In genomic region chr1:242187816-242188215, GRCh38 we compare ENCODE assay signal across 18 cellular contexts.
DNase-seq lines count a peak whose midpoint lies in the region; ATAC-seq and TF ChIP-seq lines count a peak whose summit lies in the region.
"Had no signal": no experiment of that assay in that cellular context is flagged by ENCODE, and none has a peak within 500 bp of the region (broad histone marks: within the 10 kb centered on the region; RNA-seq: fewer than 3 reads in every experiment).

No MANE protein-coding gene starts in this region.

- peak; percentile 90 for ATAC-seq in GM18907 (IDR thresholded peaks at IDR 0.05; ENCODE audit: unreplicated experiment)
- ATAC-seq in GM21529 (IDR thresholded peaks at IDR 0.05; ENCODE audit: unreplicated experiment), result peak; percentile 79
- ATAC-seq in HG03108 (IDR thresholded peaks at IDR 0.05; ENCODE audit: unreplicated experiment), result peak; percentile 87
- no peak for ATAC-seq in SK-N-SH treated with all-trans-retinoic acid at 6 μM for 48 hours
- ATAC-seq in gastroesophageal sphincter, result no peak
- ATAC-seq: activated T-helper 17 cell treated with anti-CD3 and anti-CD28 coated beads, Interleukin-2, amount 50 U/mL, for 72 hours; heart right ventricle; left cardiac atrium; PC-3 had no signal

- no peaks in the 10 kb centered on the region for H3K9me3 ChIP-seq in thyroid gland
- no peaks in the 10 kb centered on the region for H3K9me3 ChIP-seq in gastroesophageal sphincter
- H3K9me3 ChIP-seq: BLaER1, heart right ventricle, stomach had no signal

- no peak for TF ChIP-seq EP300 in gastroesophageal sphincter (IDR thresholded peaks at IDR 0.05)

- H3K27me3 ChIP-seq in thyroid gland (no peaks in the 10 kb centered on the region), gastroesophageal sphincter (no peaks in the 10 kb centered on the region), brain microvascular endothelial cell (replicated peaks) (no peaks in the 10 kb centered on the region)
- H3K27me3 ChIP-seq: BLaER1, stomach had no signal

- H3K27ac ChIP-seq in thyroid gland, result no peak overlapping the region
- H3K27ac ChIP-seq in gastroesophageal sphincter, result no peak overlapping the region
- no peak overlapping the region for H3K27ac ChIP-seq in brain microvascular endothelial cell
- H3K27ac ChIP-seq: BLaER1, heart right ventricle, stomach had no signal

- H3K4me1 ChIP-seq in thyroid gland, result no peaks in the 10 kb centered on the region
- H3K4me1 ChIP-seq in gastroesophageal sphincter, result no peaks in the 10 kb centered on the region
- H3K4me1 ChIP-seq: heart right ventricle, stomach had no signal

- DNase-seq in NOMO-1 (lab: John Stamatoyannopoulos, UW; ENCODE audit: unreplicated experiment in 2 of 2) (peak; percentile 48 to 64), thyroid gland (no peak), brain microvascular endothelial cell (no peak)
- DNase-seq: activated CD4-positive, alpha-beta T cell treated with anti-CD3 and anti-CD28 coated beads, Interleukin-2, amount 50 U/mL, for 1 hour; heart right ventricle; Karpas-422; left cardiac atrium; NCI-H2171; PC-3; stomach; T-helper 1 cell had no signal

- 77 to 78% methylated on average over 5 of the region's 5 CpGs for WGBS in thyroid gland, 2 donors
- WGBS in gastroesophageal sphincter (ENCODE audit: low coverage in 1 of 2), 2 donors, result 79 to 83% methylated on average over 5 of the region's 5 CpGs

- in situ Hi-C loops in brain microvascular endothelial cell (cut with HindIII; ENCODE audit: low pct_ligation_motif_present, low sequenced_read_pairs), result no loop called here

- no peak for TF ChIP-seq POLR2A in thyroid gland (IDR thresholded peaks at IDR 0.05)
- no peak for TF ChIP-seq POLR2A in gastroesophageal sphincter (IDR thresholded peaks at IDR 0.05)

- H3K36me3 ChIP-seq in thyroid gland (no peaks in the 10 kb centered on the region), gastroesophageal sphincter (no peaks in the 10 kb centered on the region), brain microvascular endothelial cell (replicated peaks) (no peaks in the 10 kb centered on the region)
- H3K36me3 ChIP-seq: BLaER1, heart right ventricle, stomach had no signal

- no peak overlapping the region for H3K4me3 ChIP-seq in thyroid gland (replicated peaks in 1 of 3)
- no peak overlapping the region for H3K4me3 ChIP-seq in gastroesophageal sphincter
- H3K4me3 ChIP-seq in brain microvascular endothelial cell (ENCODE audit: low read depth, low read length), result no peak overlapping the region
- H3K4me3 ChIP-seq: BLaER1, heart right ventricle, stomach had no signal

- TF ChIP-seq CTCF in thyroid gland (IDR thresholded peaks at IDR 0.05) (no peak), gastroesophageal sphincter (IDR thresholded peaks at IDR 0.05) (no peak), brain microvascular endothelial cell (IDR thresholded peaks at IDR 0.05; ENCODE audit: low read depth, low read length, missing control alignments) (no peak)

- intact Hi-C loops in thyroid gland (cut with DNase I), result no loop called here

TF ChIP-seq in SK-N-SH treated with all-trans-retinoic acid at 6 μM for 48 hours, 23 proteins besides CTCF, POLR2A, EP300 and RAD21:
- no peak for TF ChIP-seq ARNTL (CRISPR knock-in tag; IDR thresholded peaks at IDR 0.05; ENCODE audit: borderline replicate concordance, low read depth)
- TF ChIP-seq POU6F1 (CRISPR knock-in tag; IDR thresholded peaks at IDR 0.05; ENCODE audit: borderline replicate concordance, low read depth), result no peak
- TF ChIP-seq ZNF70 (CRISPR knock-in tag; IDR thresholded peaks at IDR 0.05), result no peak
- TF ChIP-seq CSDC2 (CRISPR knock-in tag; IDR thresholded peaks at IDR 0.05), result no peak
- no peak for TF ChIP-seq ZFP3 (CRISPR knock-in tag; IDR thresholded peaks at IDR 0.05)
- no peak for TF ChIP-seq TOX (CRISPR knock-in tag; IDR thresholded peaks at IDR 0.05; ENCODE audit: borderline replicate concordance)
- TF ChIP-seq ZC3H10 (CRISPR knock-in tag; IDR thresholded peaks at IDR 0.05), result no peak
- TF ChIP-seq, protein P1, sequence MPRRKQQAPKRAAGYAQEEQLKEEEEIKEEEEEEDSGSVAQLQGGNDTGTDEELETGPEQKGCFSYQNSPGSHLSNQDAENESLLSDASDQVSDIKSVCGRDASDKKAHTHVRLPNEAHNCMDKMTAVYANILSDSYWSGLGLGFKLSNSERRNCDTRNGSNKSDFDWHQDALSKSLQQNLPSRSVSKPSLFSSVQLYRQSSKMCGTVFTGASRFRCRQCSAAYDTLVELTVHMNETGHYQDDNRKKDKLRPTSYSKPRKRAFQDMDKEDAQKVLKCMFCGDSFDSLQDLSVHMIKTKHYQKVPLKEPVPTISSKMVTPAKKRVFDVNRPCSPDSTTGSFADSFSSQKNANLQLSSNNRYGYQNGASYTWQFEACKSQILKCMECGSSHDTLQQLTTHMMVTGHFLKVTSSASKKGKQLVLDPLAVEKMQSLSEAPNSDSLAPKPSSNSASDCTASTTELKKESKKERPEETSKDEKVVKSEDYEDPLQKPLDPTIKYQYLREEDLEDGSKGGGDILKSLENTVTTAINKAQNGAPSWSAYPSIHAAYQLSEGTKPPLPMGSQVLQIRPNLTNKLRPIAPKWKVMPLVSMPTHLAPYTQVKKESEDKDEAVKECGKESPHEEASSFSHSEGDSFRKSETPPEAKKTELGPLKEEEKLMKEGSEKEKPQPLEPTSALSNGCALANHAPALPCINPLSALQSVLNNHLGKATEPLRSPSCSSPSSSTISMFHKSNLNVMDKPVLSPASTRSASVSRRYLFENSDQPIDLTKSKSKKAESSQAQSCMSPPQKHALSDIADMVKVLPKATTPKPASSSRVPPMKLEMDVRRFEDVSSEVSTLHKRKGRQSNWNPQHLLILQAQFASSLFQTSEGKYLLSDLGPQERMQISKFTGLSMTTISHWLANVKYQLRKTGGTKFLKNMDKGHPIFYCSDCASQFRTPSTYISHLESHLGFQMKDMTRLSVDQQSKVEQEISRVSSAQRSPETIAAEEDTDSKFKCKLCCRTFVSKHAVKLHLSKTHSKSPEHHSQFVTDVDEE (CRISPR knock-in tag; IDR thresholded peaks at IDR 0.05), result no peak

Comparison
In these comparisons a context has a peak if more than half of its experiments do, and no peak if none do; other contexts are left out.
1. ATAC-seq: peak in GM18907 (single experiment), GM21529 (single experiment) and HG03108 (single experiment); none in SK-N-SH treated with all-trans-retinoic acid at 6 μM for 48 hours (single experiment) and gastroesophageal sphincter (single experiment).
2. DNase-seq: peak in NOMO-1 (2 of 2); none in thyroid gland (0 of 2) and brain microvascular endothelial cell (single experiment).